In genomic region chr14:99534333-99534732, GRCh38 we compare ENCODE assay signal across 13 cellular contexts.
"Had no signal": no experiment of that assay in that cellular context is flagged by ENCODE, and none has a peak within 500 bp of the region (broad histone marks: within the 10 kb centered on the region; RNA-seq: fewer than 3 reads in every experiment).

No MANE protein-coding gene starts in this region.

- H3K36me3 Mint-ChIP-seq: activated naive CD8-positive, alpha-beta T cell had no signal

- H3K4me3 ChIP-seq: testis had no signal

- H3K9me3 ChIP-seq: testis had no signal

- FAIRE-seq: endometrium, frontal cortex, kidney had no signal

- H3K4me3 Mint-ChIP-seq: activated naive CD8-positive, alpha-beta T cell; stimulated activated naive CD8-positive, alpha-beta T cell treated with anti-CD3 and anti-CD28 coated beads, Interleukin-15, Interleukin-2, amounts not matched to agents 100 ng/mL and 50 ng/mL, for 24 hours had no signal

- H3K27ac Mint-ChIP-seq: activated naive CD8-positive, alpha-beta T cell; stimulated activated naive CD8-positive, alpha-beta T cell treated with anti-CD3 and anti-CD28 coated beads, Interleukin-15, Interleukin-2, amounts not matched to agents 100 ng/mL and 50 ng/mL, for 24 hours had no signal

- DNase-seq: activated CD4-positive, alpha-beta T cell treated with anti-CD3 and anti-CD28 coated beads, Interleukin-2, amount 50 U/mL, for 48 hours; activated CD4-positive, CD25-positive, alpha-beta regulatory T cell; activated gamma-delta T cell; activated T-cell treated with anti-CD3 and anti-CD28 coated beads, Interleukin-2, amount 50 U/mL, for 48 hours; dermis blood vessel endothelial cell; kidney; stimulated activated CD4-positive, alpha-beta T cell treated with anti-CD3 and anti-CD28 coated beads, Interleukin-4, amount 100 ng/mL, for 1 hour; stimulated activated CD8-positive, alpha-beta memory T cell treated with anti-CD3 and anti-CD28 coated beads, Interleukin-4, amount 100 ng/mL, for 48 hours; testis had no signal

- H3K27ac ChIP-seq: testis had no signal

- H3K9me3 Mint-ChIP-seq: stimulated activated naive CD8-positive, alpha-beta T cell treated with anti-CD3 and anti-CD28 coated beads, Interleukin-15, Interleukin-2, amounts not matched to agents 100 ng/mL and 50 ng/mL, for 24 hours had no signal

- H3K27me3 ChIP-seq: testis had no signal

- H3K27me3 Mint-ChIP-seq: activated naive CD8-positive, alpha-beta T cell; stimulated activated naive CD8-positive, alpha-beta T cell treated with anti-CD3 and anti-CD28 coated beads, Interleukin-15, Interleukin-2, amounts not matched to agents 100 ng/mL and 50 ng/mL, for 24 hours had no signal
